In genomic region chr14:105473677-105474477, GRCh38 we compare ENCODE assay signal across 1 cellular context.
TF ChIP-seq lines count a peak whose summit lies in the region.

No MANE protein-coding gene starts in this region.

TF ChIP-seq in IMR-90, 13 proteins besides CTCF, POLR2A, EP300 and RAD21:
- TF ChIP-seq RFX5 (IDR thresholded peaks at IDR 0.05; ENCODE audit: low read depth, low read length) (0 out of 2 replicates have a peak, but pooled peaks have one; percentile 17), FOS (IDR thresholded peaks at IDR 0.05; ENCODE audit: low read depth, low read length) (no peak), MAZ (IDR thresholded peaks at IDR 0.05; ENCODE audit: borderline replicate concordance, low read depth, low read length) (peak; percentile 61; the same call in 1 of the 2 replicates)
